Comparison of ENCODE assay signal across 8 cellular contexts in the genomic region with DNA sequence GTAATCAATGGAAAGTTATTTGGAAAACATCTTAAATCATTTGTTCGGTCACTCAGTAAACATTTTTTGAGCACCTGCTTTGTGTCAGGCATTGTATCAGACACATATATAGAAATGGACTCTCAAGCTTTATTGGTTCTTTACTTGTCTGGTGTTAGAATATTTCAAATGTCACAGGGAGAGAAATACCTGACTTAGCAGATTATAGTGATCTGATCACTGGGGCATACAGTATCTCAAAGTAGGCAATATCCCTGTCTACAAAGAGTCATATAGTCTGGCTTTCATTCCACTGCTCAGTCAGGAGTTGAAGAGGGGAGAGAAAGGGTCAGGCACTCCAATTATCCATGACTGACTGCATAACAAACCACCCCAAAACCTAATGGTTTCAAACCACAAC. TPM values are rescaled to one million over a fixed set of nuclear protein-coding genes. Genes with fewer than 3 reads are reported as not detected.
"Had no signal": no experiment of that assay in that cellular context is flagged by ENCODE, and none has a peak within 500 bp of the region (broad histone marks: within the 10 kb centered on the region; RNA-seq: fewer than 3 reads in every experiment).

No MANE protein-coding gene starts in this region.

- H3K9ac ChIP-seq: GM23248 had no signal

- H3K4me3 ChIP-seq: GM23248 had no signal

- H2AFZ ChIP-seq: GM23248 had no signal

- DNase-seq: GM23248, GOT3, H9, HCEC 1CT, Kasumi-1, KG1 had no signal

- H3K27ac ChIP-seq: GM23248, HL-60 had no signal

RNA-seq across cellular contexts. Expression of a gene that starts 30.2 kb away (rescaled TPM):
- total RNA-seq: GM23248 had no signal
- polyA plus RNA-seq: GM23248, IgD-negative memory B cell had no signal
